ENCODE assay signal across 24 cellular contexts in the genomic region with DNA sequence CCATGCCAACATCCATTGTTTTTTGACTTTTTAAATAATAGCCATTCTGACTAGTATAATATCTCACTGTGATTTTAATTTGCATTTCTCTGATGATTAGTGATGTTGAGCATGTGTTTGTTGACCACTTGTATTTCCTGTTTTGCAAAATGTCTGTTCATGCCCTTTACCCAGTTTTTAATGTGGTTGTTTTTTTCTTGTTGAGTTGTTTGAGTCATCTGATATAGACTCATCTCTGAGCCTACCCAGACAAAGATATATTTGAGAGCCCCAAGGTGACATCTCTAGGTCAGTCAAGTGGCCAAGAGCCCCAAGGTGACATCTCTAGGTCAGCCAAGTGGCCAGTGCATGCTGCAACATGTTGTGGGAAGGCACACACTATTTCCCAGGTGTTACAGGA.
DNase-seq lines count a peak whose midpoint lies in the region; ATAC-seq and TF ChIP-seq lines count a peak whose summit lies in the region.
"Had no signal": no experiment of that assay in that cellular context is flagged by ENCODE, and none has a peak within 500 bp of the region (broad histone marks: within the 10 kb centered on the region; RNA-seq: fewer than 3 reads in every experiment).

No MANE protein-coding gene starts in this region.

- TF ChIP-seq CTCF in epithelial cell of esophagus (IDR thresholded peaks at IDR 0.05; ENCODE audit: insufficient read depth, low read depth, low read length, missing control alignments) = no peak
- no peak for TF ChIP-seq CTCF in foreskin keratinocyte (conservative IDR thresholded peaks at IDR 0.05)

- H3K27me3 ChIP-seq in foreskin keratinocyte = peaks cover 28% of the 10 kb centered on the region
- H3K27me3 ChIP-seq: BE2C; BLaER1 treated with 17β-estradiol and CSF1 and Interleukin-3, amounts not matched to agents 10 nM and 100 nM had no signal

- H3K9me3 Mint-ChIP-seq in stimulated activated naive CD8-positive, alpha-beta T cell treated with anti-CD3 and anti-CD28 coated beads, Interleukin-15, amount 100 ng/mL, for 72 hours = no peaks in the 10 kb centered on the region
- H3K9me3 Mint-ChIP-seq: CD4-positive, alpha-beta T cell; GM23338; HFFc6 had no signal

- H3K27ac Mint-ChIP-seq in stimulated activated naive CD8-positive, alpha-beta T cell treated with anti-CD3 and anti-CD28 coated beads, Interleukin-15, amount 100 ng/mL, for 72 hours = no peak overlapping the region
- H3K27ac Mint-ChIP-seq: CD4-positive, alpha-beta T cell; GM23338; HFFc6 had no signal

- no peaks in the 10 kb centered on the region for H3K4me1 Mint-ChIP-seq in stimulated activated naive CD8-positive, alpha-beta T cell treated with anti-CD3 and anti-CD28 coated beads, Interleukin-15, amount 100 ng/mL, for 72 hours
- H3K4me1 Mint-ChIP-seq: CD14-positive monocyte had no signal

- peaks cover 15% of the 10 kb centered on the region for H3K27me3 Mint-ChIP-seq in stimulated activated naive CD8-positive, alpha-beta T cell treated with anti-CD3 and anti-CD28 coated beads, Interleukin-15, amount 100 ng/mL, for 72 hours

- no peak overlapping the region for H3K4me3 Mint-ChIP-seq in stimulated activated naive CD8-positive, alpha-beta T cell treated with anti-CD3 and anti-CD28 coated beads, Interleukin-15, amount 100 ng/mL, for 72 hours
- H3K4me3 Mint-ChIP-seq: CD14-positive monocyte; CD4-positive, alpha-beta T cell; CD8-positive, alpha-beta memory T cell; GM23338; HFFc6 had no signal

- no peak overlapping the region for H3K27ac ChIP-seq in foreskin keratinocyte
- peak overlapping the region; percentile 69 for H3K27ac ChIP-seq in temporal lobe (ENCODE audit: low read depth, low read length)
- H3K27ac ChIP-seq: A549; BLaER1 treated with 17β-estradiol and CSF1 and Interleukin-3, amounts not matched to agents 10 nM and 100 nM had no signal

- H3K4me1 ChIP-seq in foreskin keratinocyte = no peaks in the 10 kb centered on the region
- H3K4me1 ChIP-seq: A549; BE2C; BLaER1 treated with 17β-estradiol and CSF1 and Interleukin-3, amounts not matched to agents 10 nM and 100 nM; HAP-1 had no signal

- ATAC-seq in stimulated activated naive CD8-positive, alpha-beta T cell treated with anti-CD3 and anti-CD28 coated beads, Interleukin-15, amount 100 ng/mL, for 72 hours = peak; percentile 37
- no peak for ATAC-seq in stimulated activated naive CD8-positive, alpha-beta T cell treated with anti-CD3 and anti-CD28 coated beads, Interleukin-15, Interleukin-2, amounts not matched to agents 100 U/mL and 50 U/mL, for 24 hours
- ATAC-seq in foreskin keratinocyte = no peak
- no peak for ATAC-seq in HG03520 (IDR thresholded peaks at IDR 0.05; ENCODE audit: unreplicated experiment)
- ATAC-seq: A549, GM23338 had no signal

- no peak overlapping the region for H3K4me3 ChIP-seq in epithelial cell of esophagus (ENCODE audit: low read length)
- H3K4me3 ChIP-seq: A549; BLaER1 treated with 17β-estradiol and CSF1 and Interleukin-3, amounts not matched to agents 10 nM and 100 nM; GM23338; HAP-1 had no signal

- DNase-seq in stimulated activated naive CD8-positive, alpha-beta T cell treated with anti-CD3 and anti-CD28 coated beads, Interleukin-15, amount 100 ng/mL, for 72 hours = no peak
- no peak for DNase-seq in stimulated activated naive CD8-positive, alpha-beta T cell treated with anti-CD3 and anti-CD28 coated beads, Interleukin-15, Interleukin-2, amounts not matched to agents 100 U/mL and 50 U/mL, for 24 hours
- DNase-seq in epithelial cell of esophagus (ENCODE audit: low read depth) = peak; percentile 59
- DNase-seq in foreskin keratinocyte = peak; percentile 10 to 50
- DNase-seq in glomerular visceral epithelial cell (ENCODE audit: extremely low spot score) = no peak
- DNase-seq in DMS114 treated with DMSO at 0.1 percent for 48 hours (lab: John Stamatoyannopoulos, UW; ENCODE audit: unreplicated experiment) = no peak
- DNase-seq: 8988T; ACHN; AML-193; BE2C; CD4-positive, alpha-beta T cell; CD8-positive, alpha-beta memory T cell; DMS 273 treated with DMSO at 0.1 percent for 48 hours; DMS53; DMS79 treated with DMSO at 0.1 percent for 48 hours; GF-D8; HFFc6 had no signal

Comparison
In these comparisons a context has a peak if more than half of its experiments do, and no peak if none do; other contexts are left out.
1. DNase-seq: peak in epithelial cell of esophagus (single experiment) and foreskin keratinocyte (2 of 2); none in stimulated activated naive CD8-positive, alpha-beta T cell treated with anti-CD3 and anti-CD28 coated beads, Interleukin-15, amount 100 ng/mL, for 72 hours (0 of 2), stimulated activated naive CD8-positive, alpha-beta T cell treated with anti-CD3 and anti-CD28 coated beads, Interleukin-15, Interleukin-2, amounts not matched to agents 100 U/mL and 50 U/mL, for 24 hours (single experiment), glomerular visceral epithelial cell (single experiment) and DMS114 treated with DMSO at 0.1 percent for 48 hours (single experiment).